ENCODE assay signal across 16 cellular contexts in the genomic region with DNA sequence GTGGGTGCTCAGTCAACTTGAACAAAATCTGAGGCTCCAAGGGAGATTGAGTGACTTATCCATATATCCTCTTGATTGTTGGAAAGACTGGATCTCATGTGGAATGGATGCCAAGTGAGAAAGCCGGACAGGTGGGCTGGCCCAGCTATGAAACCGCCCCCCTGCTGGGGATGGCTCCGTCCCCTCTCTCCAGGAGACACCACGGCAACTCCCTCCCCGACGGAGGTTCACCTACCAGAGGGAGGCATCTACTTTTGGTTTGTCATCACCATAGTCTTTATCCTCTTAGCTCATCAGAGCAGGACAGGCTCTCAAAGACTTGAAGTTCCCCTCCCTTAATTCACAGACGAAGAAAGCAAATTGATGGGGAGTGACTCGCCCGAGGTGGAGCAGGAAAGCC. TPM values are rescaled to one million over a fixed set of nuclear protein-coding genes. Genes with fewer than 3 reads are reported as not detected.
"Had no signal": no experiment of that assay in that cellular context is flagged by ENCODE, and none has a peak within 500 bp of the region (broad histone marks: within the 10 kb centered on the region; RNA-seq: fewer than 3 reads in every experiment).

No MANE protein-coding gene starts in this region.

- H3K9me3 Mint-ChIP-seq: effector memory CD8-positive, alpha-beta T cell; immature natural killer cell; T-helper 2 cell treated with Interferon-gamma antibody and Interleukin-4, amounts not matched to agents 5 μg/mL and 100 μg/mL, for 36 hours had no signal

- H3K9me3 ChIP-seq: adrenal gland, tibial nerve had no signal

- H3K27ac ChIP-seq: adrenal gland, epithelial cell of prostate, tibial nerve had no signal

- H3K27me3 ChIP-seq: adrenal gland, tibial nerve had no signal

- H3K4me3 Mint-ChIP-seq: nephron progenitor cell had no signal

- DNase-seq: activated CD4-positive, alpha-beta T cell treated with anti-CD3 and anti-CD28 coated beads, Interleukin-2, amount 50 U/mL, for 4 hours; activated CD4-positive, CD25-positive, alpha-beta regulatory T cell treated with anti-CD3 and anti-CD28 coated beads, Interleukin-2, amount 50 U/mL, for 72 hours; activated naive CD4-positive, alpha-beta T cell treated with Interleukin-2 at 50 U/mL for 16 hours; adrenal gland; central memory CD4-positive, alpha-beta T cell; cortex of kidney; effector memory CD8-positive, alpha-beta T cell; immature natural killer cell; nephron progenitor cell; stimulated activated CD4-positive, alpha-beta T cell treated with anti-CD3 and anti-CD28 coated beads, Interleukin-15, amount 100 ng/mL, for 24 hours; stimulated activated CD4-positive, alpha-beta T cell treated with anti-CD3 and anti-CD28 coated beads, Interleukin-4, amount 100 ng/mL, for 4 hours had no signal

- ATAC-seq: effector memory CD8-positive, alpha-beta T cell had no signal

- H3K4me3 ChIP-seq: adrenal gland, lung, tibial nerve had no signal

- H3K27ac Mint-ChIP-seq: nephron progenitor cell; T-helper 2 cell treated with Interferon-gamma antibody and Interleukin-4, amounts not matched to agents 5 μg/mL and 100 μg/mL, for 36 hours had no signal

RNA-seq across cellular contexts. Expression of gene C16orf89, which starts 4.1 kb away (rescaled TPM):
- total RNA-seq: osteocyte had no signal
- polyA plus RNA-seq: immature natural killer cell had no signal
